19 cellular contexts compared by ENCODE assay signal in genomic region chr2:39881948-39882347, GRCh38.
"Had no signal": no experiment of that assay in that cellular context is flagged by ENCODE, and none has a peak within 500 bp of the region (broad histone marks: within the 10 kb centered on the region; RNA-seq: fewer than 3 reads in every experiment).

No MANE protein-coding gene starts in this region.

- ATAC-seq: effector memory CD8-positive, alpha-beta T cell; lower lobe of right lung; psoas muscle; sciatic nerve had no signal

- H3K4me1 Mint-ChIP-seq: immature natural killer cell, memory B cell, naive B cell, nephron had no signal

- H3K27me3 ChIP-seq: stomach, suprapubic skin, thyroid gland had no signal

- H3K9me3 ChIP-seq: lower lobe of right lung, psoas muscle, stomach, suprapubic skin, thyroid gland had no signal

- H3K27ac Mint-ChIP-seq: effector memory CD8-positive, alpha-beta T cell; immature natural killer cell; memory B cell; naive B cell; nephron; type B pancreatic cell had no signal

- H3K36me3 ChIP-seq: left ventricle myocardium inferior, lower lobe of right lung, stomach, suprapubic skin, thyroid gland had no signal

- H3K27ac ChIP-seq: left ventricle myocardium inferior, lower lobe of right lung, psoas muscle, skin epidermis, suprapubic skin, thyroid gland had no signal

- H3K4me1 ChIP-seq: left ventricle myocardium inferior, lower lobe of right lung, psoas muscle, suprapubic skin had no signal

- H3K4me3 ChIP-seq: left ventricle myocardium inferior, lower lobe of right lung, psoas muscle, skin epidermis, stomach, suprapubic skin, thyroid gland had no signal

- DNase-seq: effector memory CD8-positive, alpha-beta T cell; immature natural killer cell; kidney; left cardiac atrium; left ventricle myocardium inferior; lower lobe of right lung; midbrain; naive B cell; psoas muscle; stimulated activated CD4-positive, alpha-beta T cell treated with anti-CD3 and anti-CD28 coated beads, Interleukin-12 subunit alpha, Interleukin-12 subunit beta, amount 100 ng/mL, for 4 hours; stimulated activated naive CD4-positive, alpha-beta T cell; stomach; thyroid gland had no signal

- H3K36me3 Mint-ChIP-seq: immature natural killer cell, memory B cell, type B pancreatic cell had no signal

- H3K27me3 Mint-ChIP-seq: naive B cell had no signal

- H3K4me3 Mint-ChIP-seq: effector memory CD8-positive, alpha-beta T cell; immature natural killer cell; memory B cell; naive B cell; nephron; type B pancreatic cell had no signal
